20 cellular contexts compared by ENCODE assay signal in genomic region chr6:3280866-3281465, GRCh38. TPM values are rescaled to one million over a fixed set of nuclear protein-coding genes. Genes with fewer than 3 reads are reported as not detected.
DNase-seq lines count a peak whose midpoint lies in the region; ATAC-seq and TF ChIP-seq lines count a peak whose summit lies in the region.
"Had no signal": no experiment of that assay in that cellular context is flagged by ENCODE, and none has a peak within 500 bp of the region (broad histone marks: within the 10 kb centered on the region; RNA-seq: fewer than 3 reads in every experiment).

No MANE protein-coding gene starts in this region.

- peaks cover 0 to 47% (median 0%) of the 10 kb centered on the region in 3 donors for H3K36me3 ChIP-seq in tibial artery
- H3K36me3 ChIP-seq in A673 (ENCODE audit: insufficient read depth, low read length, poor library complexity, severe bottlenecking), result no peaks in the 10 kb centered on the region

- peaks cover 20% of the 10 kb centered on the region for H3K4me1 Mint-ChIP-seq in mesothelial cell of epicardium
- H3K4me1 Mint-ChIP-seq in T-helper 17 cell, result peaks cover 6% of the 10 kb centered on the region

- H3K4me3 Mint-ChIP-seq in mesothelial cell of epicardium (no peak overlapping the region), T-helper 17 cell (no peak overlapping the region)
- H3K4me3 Mint-ChIP-seq: activated naive CD8-positive, alpha-beta T cell; CD4-positive, alpha-beta memory T cell; T-cell had no signal

- no peak overlapping the region for H3K4me3 ChIP-seq in tibial artery
- H3K4me3 ChIP-seq in A673 (ENCODE audit: low read depth, low read length, poor library complexity, severe bottlenecking), result no peak overlapping the region
- H3K4me3 ChIP-seq: coronary artery, GM12878 had no signal

- peak overlapping the region; percentile 84 for H3K27ac Mint-ChIP-seq in mesothelial cell of epicardium
- H3K27ac Mint-ChIP-seq in T-helper 17 cell, result no peak overlapping the region
- H3K27ac Mint-ChIP-seq: activated naive CD8-positive, alpha-beta T cell; T-cell had no signal

- no TSS peak for BruUV-seq in A673 (replicated peaks; lab: Mats Ljungman, UMichigan)

- POLR2A ChIA-PET in A673 (lab: Charles Lee; ENCODE audit: low non-redundant PET), result no interaction called here

- H3K4me1 ChIP-seq in tibial artery (peaks cover 0 to 23% (median 10%) of the 10 kb centered on the region in 4 donors), A673 (ENCODE audit: insufficient read depth, low read length, poor library complexity, severe bottlenecking) (peaks cover 18% of the 10 kb centered on the region)

- H3K27ac ChIP-seq in cingulate gyrus (ENCODE audit: low read depth, low read length), result peak overlapping the region; percentile 41
- H3K27ac ChIP-seq in tibial artery, result peak overlapping the region in 1 of 2 donors; percentile 25
- H3K27ac ChIP-seq in A673 (ENCODE audit: low read depth, low read length, poor library complexity, severe bottlenecking), result no peak overlapping the region

- no peaks in the 10 kb centered on the region for H3K27me3 ChIP-seq in tibial artery
- no peaks in the 10 kb centered on the region for H3K27me3 ChIP-seq in A673 (replicated peaks; ENCODE audit: insufficient read depth, low read depth, low read length, poor library complexity)

- CTCF ChIA-PET in A673 (lab: Charles Lee), result interaction anchor here (0.6 to 1.8 kb wide), 2 partner anchors 172 to 199 kb away, joined by 3 to 14 read pairs; no protein-coding TSS in a partner anchor

- TF ChIP-seq CTCF in mesothelial cell of epicardium (IDR thresholded peaks at IDR 0.05; ENCODE audit: unreplicated experiment), result no peak
- no peak for TF ChIP-seq CTCF in tibial artery (IDR thresholded peaks at IDR 0.05)
- TF ChIP-seq CTCF in A673 (conservative IDR thresholded peaks at IDR 0.05; ENCODE audit: low read depth, low read length), result no peak

- H3K27me3 Mint-ChIP-seq in mesothelial cell of epicardium (ENCODE audit: low read depth), result no peaks in the 10 kb centered on the region
- no peaks in the 10 kb centered on the region for H3K27me3 Mint-ChIP-seq in T-helper 17 cell
- H3K27me3 Mint-ChIP-seq: activated naive CD8-positive, alpha-beta T cell; CD4-positive, alpha-beta memory T cell; T-cell had no signal

- peak; percentile 54 for DNase-seq in activated effector memory CD4-positive, alpha-beta T cell treated with anti-CD3 and anti-CD28 coated beads, Interleukin-2, amount 50 U/mL, for 16 hours
- DNase-seq in activated effector memory CD4-positive, alpha-beta T cell treated with Interleukin-2 at 50 U/mL for 16 hours, result no peak
- DNase-seq in mesothelial cell of epicardium (ENCODE audit: low spot score in 2 of 2, unreplicated experiment in 2 of 2) (no peak), tibial artery (peak; percentile 17 to 48), A673 (ENCODE audit: low spot score) (no peak), T-helper 17 cell (no peak)
- DNase-seq: 8988T; activated CD8-positive, alpha-beta memory T cell treated with anti-CD3 and anti-CD28 coated beads, Interleukin-2, amount 50 U/mL, for 48 hours; CD4-positive, alpha-beta memory T cell; midbrain; NCI-H1436 treated with DMSO at 0.1 percent for 48 hours; NCI-H510A treated with DMSO at 0.1 percent for 48 hours; stimulated activated CD4-positive, alpha-beta T cell treated with anti-CD3 and anti-CD28 coated beads, Interleukin-4, amount 100 ng/mL, for 24 hours had no signal

- peaks cover 4% of the 10 kb centered on the region for H3K36me3 Mint-ChIP-seq in mesothelial cell of epicardium
- no peaks in the 10 kb centered on the region for H3K36me3 Mint-ChIP-seq in T-helper 17 cell (ENCODE audit: low read depth)
- H3K36me3 Mint-ChIP-seq: activated naive CD8-positive, alpha-beta T cell had no signal

- no peaks in the 10 kb centered on the region for H3K9me3 Mint-ChIP-seq in mesothelial cell of epicardium
- H3K9me3 Mint-ChIP-seq: CD4-positive, alpha-beta memory T cell; T-cell had no signal

- ATAC-seq in HG03135 (IDR thresholded peaks at IDR 0.05; ENCODE audit: unreplicated experiment) (no peak), T-helper 17 cell (no peak)
- ATAC-seq: activated CD4-positive, CD25-positive, alpha-beta regulatory T cell treated with anti-CD3 and anti-CD28 coated beads, Interleukin-2, amount 50 U/mL, for 24 hours; GM12878 had no signal

- H3K9me3 ChIP-seq in tibial artery (no peaks in the 10 kb centered on the region), A673 (ENCODE audit: low read depth, low read length, poor library complexity, severe bottlenecking) (no peaks in the 10 kb centered on the region), T-helper 17 cell (ENCODE audit: control insufficient read depth, low read length, poor library complexity, severe bottlenecking) (no peaks in the 10 kb centered on the region)

- intact Hi-C loops in tibial artery (cut with DNase I; ENCODE audit: low total_unique reads) (loop anchor here (2.0 to 10.0 kb wide), 3 partner anchors 174 to 704 kb away; partner anchors contain the start of gene SLC22A23), A673 (cut with micrococcal nuclease; ENCODE audit: unreplicated experiment) (no loop called here)

RNA-seq across cellular contexts. Expression of gene PSMG4, which starts 22.2 kb away (rescaled TPM):
- total RNA-seq in mesothelial cell of epicardium (26.1 to 27.8 TPM (median 26.6 TPM) in 3 replicates), A673 (2021) (34.4 and 40.8 TPM in 2 replicates), T-helper 17 cell (10 to 100 TPM; 11.9 to 15.6 TPM)

RNA-seq across cellular contexts. Expression of gene TUBB2B, which starts 53.5 kb away (rescaled TPM):
- total RNA-seq in mesothelial cell of epicardium (110 to 121 TPM (median 114 TPM) in 3 replicates), A673 (2021) (144 and 158 TPM in 2 replicates), T-helper 17 cell (under 1 TPM; 0.75 to 0.76 TPM)
- total RNA-seq: CD4-positive, alpha-beta memory T cell had no signal

Comparison
In these comparisons a context has a peak if more than half of its experiments do, and no peak if none do; other contexts are left out.
1. DNase-seq: peak in activated effector memory CD4-positive, alpha-beta T cell treated with anti-CD3 and anti-CD28 coated beads, Interleukin-2, amount 50 U/mL, for 16 hours (single experiment) and tibial artery (2 of 2); none in activated effector memory CD4-positive, alpha-beta T cell treated with Interleukin-2 at 50 U/mL for 16 hours (single experiment), mesothelial cell of epicardium (0 of 2), A673 (single experiment) and T-helper 17 cell (0 of 3).
2. RNA of gene TUBB2B, which starts 53.5 kb away (total RNA-seq): 144 to 158 TPM in A673 and 110 to 121 TPM in mesothelial cell of epicardium; 0.75 to 0.76 TPM in T-helper 17 cell; every median in the first group is over 10 times any median in the second.